In the genomic region with DNA sequence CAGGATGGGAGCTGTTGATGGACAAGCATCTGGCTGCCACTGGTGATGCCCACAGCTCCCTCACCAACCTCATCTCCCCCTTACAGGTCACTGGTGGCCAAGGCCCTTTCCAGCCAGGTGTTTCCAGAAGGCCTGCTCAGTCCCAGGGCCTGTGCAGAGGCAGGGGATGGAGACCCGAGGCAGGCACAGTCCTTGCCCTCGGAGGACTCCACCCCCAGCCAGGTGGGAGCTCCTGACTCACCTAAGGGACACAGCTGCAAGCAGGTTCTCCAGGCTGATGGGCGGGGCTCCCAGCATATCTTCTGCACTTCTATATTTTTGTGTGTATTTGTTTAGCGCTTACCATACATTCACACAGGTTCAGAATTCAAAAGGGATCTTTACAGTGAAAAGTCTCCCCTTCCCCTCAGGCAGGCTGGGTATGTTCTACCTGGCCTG, we compare ENCODE assay signal across 29 cellular contexts. TPM values are rescaled to one million over a fixed set of nuclear protein-coding genes. Genes with fewer than 3 reads are reported as not detected.
DNase-seq lines count a peak whose midpoint lies in the region; ATAC-seq and TF ChIP-seq lines count a peak whose summit lies in the region.
"Had no signal": no experiment of that assay in that cellular context is flagged by ENCODE, and none has a peak within 500 bp of the region (broad histone marks: within the 10 kb centered on the region; RNA-seq: fewer than 3 reads in every experiment).

No MANE protein-coding gene starts in this region.

- H3K79me2 ChIP-seq in osteoblast (ENCODE audit: insufficient read depth, low read length), result no peaks in the 10 kb centered on the region

- H3K9me3 ChIP-seq in osteoblast (ENCODE audit: low read depth, low read length), result no peaks in the 10 kb centered on the region
- no peaks in the 10 kb centered on the region for H3K9me3 ChIP-seq in T-helper 17 cell (ENCODE audit: control insufficient read depth, low read length, poor library complexity, severe bottlenecking)
- H3K9me3 ChIP-seq: breast epithelium, colonic mucosa, MG63, Peyer's patch, SJSA1, spleen had no signal

- no peak for TF ChIP-seq CTCF in epithelial cell of esophagus (IDR thresholded peaks at IDR 0.05; ENCODE audit: insufficient read depth, low read depth, low read length, missing control alignments)
- no peak for TF ChIP-seq CTCF in osteoblast (IDR thresholded peaks at IDR 0.05; ENCODE audit: extremely low read depth, low read depth, low read length)

- H3K27me3 Mint-ChIP-seq in activated T-cell treated with anti-CD3 and anti-CD28 coated beads, Interleukin-2, amount 50 U/mL, for 24 hours, result no peaks in the 10 kb centered on the region
- no peaks in the 10 kb centered on the region for H3K27me3 Mint-ChIP-seq in natural killer cell treated with Interleukin-12 subunit alpha and Interleukin-12 subunit beta and Interleukin-15 and Interleukin-18, amount 100 ng/mL, for 72 hours
- H3K27me3 Mint-ChIP-seq in T-helper 17 cell, result peaks cover 12% of the 10 kb centered on the region
- H3K27me3 Mint-ChIP-seq: type B pancreatic cell had no signal

- no peaks in the 10 kb centered on the region for H3K27me3 ChIP-seq in osteoblast (ENCODE audit: insufficient read depth, low read length)
- H3K27me3 ChIP-seq: breast epithelium, colonic mucosa, MG63, Peyer's patch, SJSA1, spleen had no signal

- ATAC-seq in HG03196 (IDR thresholded peaks at IDR 0.05; ENCODE audit: unreplicated experiment) (no peak), T-helper 17 cell (no peak)
- no peak for ATAC-seq in natural killer cell treated with Interleukin-12 subunit alpha and Interleukin-12 subunit beta and Interleukin-15 and Interleukin-18, amount 100 ng/mL, for 72 hours
- ATAC-seq: activated CD4-positive, CD25-positive, alpha-beta regulatory T cell treated with anti-CD3 and anti-CD28 coated beads, Interleukin-2, amount 50 U/mL, for 24 hours; CD8-positive, alpha-beta T cell had no signal

- no peaks in the 10 kb centered on the region for H3K4me1 ChIP-seq in osteoblast (ENCODE audit: insufficient read depth, low read length)
- H3K4me1 ChIP-seq: breast epithelium, colonic mucosa, Peyer's patch, spleen had no signal

- H3K9me3 Mint-ChIP-seq in activated T-cell treated with anti-CD3 and anti-CD28 coated beads, Interleukin-2, amount 50 U/mL, for 24 hours, result no peaks in the 10 kb centered on the region
- H3K9me3 Mint-ChIP-seq in natural killer cell treated with Interleukin-12 subunit alpha and Interleukin-12 subunit beta and Interleukin-15 and Interleukin-18, amount 100 ng/mL, for 72 hours, result no peaks in the 10 kb centered on the region
- H3K9me3 Mint-ChIP-seq: activated naive CD4-positive, alpha-beta T cell treated with anti-CD3 and anti-CD28 coated beads, Interleukin-2, amount 10 ng/mL, durations not matched to agents 7 days and 5 days; activated T-helper 1 cell treated with anti-CD3 and anti-CD28 coated beads, Interleukin-12 subunit alpha, Interleukin-12 subunit beta, Interleukin-2, Interleukin-4 antibody, amounts not matched to agents 30 ng/mL and 10 ng/mL and 1 ng/mL, durations not matched to agents 14 hours and 24 hours and 36 hours; CD8-positive, alpha-beta T cell; type B pancreatic cell had no signal

- H3K4me3 ChIP-seq in epithelial cell of esophagus (ENCODE audit: low read length) (no peak overlapping the region), osteoblast (ENCODE audit: insufficient read depth, low read length) (no peak overlapping the region)
- H3K4me3 ChIP-seq: colonic mucosa, MG63, Peyer's patch, SJSA1 had no signal

- no peak overlapping the region for H3K4me3 Mint-ChIP-seq in activated T-cell treated with anti-CD3 and anti-CD28 coated beads, Interleukin-2, amount 50 U/mL, for 24 hours
- H3K4me3 Mint-ChIP-seq in natural killer cell treated with Interleukin-12 subunit alpha and Interleukin-12 subunit beta and Interleukin-15 and Interleukin-18, amount 100 ng/mL, for 72 hours, result no peak overlapping the region
- H3K4me3 Mint-ChIP-seq in T-helper 17 cell, result no peak overlapping the region
- H3K4me3 Mint-ChIP-seq: activated naive CD4-positive, alpha-beta T cell treated with anti-CD3 and anti-CD28 coated beads, Interleukin-2, amount 10 ng/mL, durations not matched to agents 7 days and 5 days; activated T-helper 1 cell treated with anti-CD3 and anti-CD28 coated beads, Interleukin-12 subunit alpha, Interleukin-12 subunit beta, Interleukin-2, Interleukin-4 antibody, amounts not matched to agents 30 ng/mL and 10 ng/mL and 1 ng/mL, durations not matched to agents 14 hours and 24 hours and 36 hours; B cell; CD8-positive, alpha-beta T cell; type B pancreatic cell had no signal

- H3K27ac ChIP-seq in osteoblast (ENCODE audit: low read depth, low read length), result no peak overlapping the region
- H3K27ac ChIP-seq: breast epithelium, colonic mucosa, Peyer's patch, SJSA1, spleen had no signal

- H3K4me2 ChIP-seq in osteoblast (ENCODE audit: insufficient read depth, low read length), result peak overlapping the region; percentile 87

- peak overlapping the region; percentile 93 for H2AFZ ChIP-seq in osteoblast (ENCODE audit: low read length)

- no peaks in the 10 kb centered on the region for H4K20me1 ChIP-seq in osteoblast (ENCODE audit: insufficient read depth, low read length)

- no peaks in the 10 kb centered on the region for H3K36me3 Mint-ChIP-seq in activated T-cell treated with anti-CD3 and anti-CD28 coated beads, Interleukin-2, amount 50 U/mL, for 24 hours (ENCODE audit: low read depth)
- H3K36me3 Mint-ChIP-seq in natural killer cell treated with Interleukin-12 subunit alpha and Interleukin-12 subunit beta and Interleukin-15 and Interleukin-18, amount 100 ng/mL, for 72 hours, result no peaks in the 10 kb centered on the region
- no peaks in the 10 kb centered on the region for H3K36me3 Mint-ChIP-seq in T-helper 17 cell (ENCODE audit: low read depth)
- H3K36me3 Mint-ChIP-seq: activated naive CD4-positive, alpha-beta T cell treated with anti-CD3 and anti-CD28 coated beads, Interleukin-2, amount 10 ng/mL, durations not matched to agents 7 days and 5 days; CD8-positive, alpha-beta T cell; type B pancreatic cell had no signal

- H3K27ac Mint-ChIP-seq in activated T-cell treated with anti-CD3 and anti-CD28 coated beads, Interleukin-2, amount 50 U/mL, for 24 hours, result no peak overlapping the region
- H3K27ac Mint-ChIP-seq in natural killer cell treated with Interleukin-12 subunit alpha and Interleukin-12 subunit beta and Interleukin-15 and Interleukin-18, amount 100 ng/mL, for 72 hours, result no peak overlapping the region
- no peak overlapping the region for H3K27ac Mint-ChIP-seq in T-helper 17 cell
- H3K27ac Mint-ChIP-seq: activated T-helper 1 cell treated with anti-CD3 and anti-CD28 coated beads, Interleukin-12 subunit alpha, Interleukin-12 subunit beta, Interleukin-2, Interleukin-4 antibody, amounts not matched to agents 30 ng/mL and 10 ng/mL and 1 ng/mL, durations not matched to agents 14 hours and 24 hours and 36 hours; B cell; CD8-positive, alpha-beta T cell; type B pancreatic cell had no signal

- DNase-seq in COLO668 (lab: John Stamatoyannopoulos, UW; ENCODE audit: unreplicated experiment) (peak; percentile 40), NCI-H510A (lab: John Stamatoyannopoulos, UW) (peak; percentile 86), epithelial cell of esophagus (ENCODE audit: low read depth) (peak; percentile 67), osteoblast (ENCODE audit: insufficient read length, low spot score, missing footprints) (no peak), T-helper 17 cell (no peak)
- no peak for DNase-seq in activated T-cell treated with anti-CD3 and anti-CD28 coated beads, Interleukin-2, amount 50 U/mL, for 24 hours
- no peak for DNase-seq in natural killer cell treated with Interleukin-12 subunit alpha and Interleukin-12 subunit beta and Interleukin-15 and Interleukin-18, amount 100 ng/mL, for 72 hours (ENCODE audit: low spot score)
- DNase-seq: activated CD4-positive, alpha-beta T cell treated with anti-CD3 and anti-CD28 coated beads, Interleukin-2, amount 50 U/mL, for 48 hours; activated naive CD4-positive, alpha-beta T cell treated with anti-CD3 and anti-CD28 coated beads, Interleukin-2, amount 10 ng/mL, durations not matched to agents 7 days and 5 days; CD8-positive, alpha-beta T cell; colonic mucosa; effector memory CD4-positive, alpha-beta T cell; erythroblast; foreskin fibroblast; KBM-7; mesenchymal stem cell; MG63; spleen had no signal

- H3K36me3 ChIP-seq in osteoblast (ENCODE audit: insufficient read depth, low read length), result no peaks in the 10 kb centered on the region
- H3K36me3 ChIP-seq: breast epithelium, colonic mucosa, MG63, Peyer's patch, SJSA1, spleen had no signal

- H3K4me1 Mint-ChIP-seq in activated T-cell treated with anti-CD3 and anti-CD28 coated beads, Interleukin-2, amount 50 U/mL, for 24 hours (ENCODE audit: low read depth), result peaks cover 2% of the 10 kb centered on the region
- peaks cover 0 to 3% of the 10 kb centered on the region in 2 donors for H3K4me1 Mint-ChIP-seq in natural killer cell treated with Interleukin-12 subunit alpha and Interleukin-12 subunit beta and Interleukin-15 and Interleukin-18, amount 100 ng/mL, for 72 hours (ENCODE audit: low read depth in 2 of 2)
- H3K4me1 Mint-ChIP-seq in T-helper 17 cell, result peaks cover 2% of the 10 kb centered on the region
- H3K4me1 Mint-ChIP-seq: activated naive CD4-positive, alpha-beta T cell treated with anti-CD3 and anti-CD28 coated beads, Interleukin-2, amount 10 ng/mL, durations not matched to agents 7 days and 5 days; B cell had no signal

RNA-seq across cellular contexts. Expression of gene PRPH2, which starts 17.4 kb away (rescaled TPM):
- total RNA-seq in osteoblast, result 3.3 and 3.8 TPM in 2 replicates
- under 1 TPM in 1 of 2 donors, not detected in 1; 0.10 TPM for total RNA-seq in natural killer cell treated with Interleukin-12 subunit alpha and Interleukin-12 subunit beta and Interleukin-15 and Interleukin-18, amount 100 ng/mL, for 72 hours
- not detected for total RNA-seq in T-helper 17 cell
- total RNA-seq: activated T-helper 1 cell treated with anti-CD3 and anti-CD28 coated beads, Interleukin-12 subunit alpha, Interleukin-12 subunit beta, Interleukin-2, Interleukin-4 antibody, amounts not matched to agents 30 ng/mL and 10 ng/mL and 1 ng/mL, durations not matched to agents 14 hours and 24 hours and 36 hours; CD8-positive, alpha-beta T cell; left lobe of liver; NCI-H460; SJSA1; T-helper 1 cell treated with Interleukin-12 subunit alpha and Interleukin-12 subunit beta and Interleukin-4 antibody, amounts not matched to agents 30 ng/mL and 1 ng/mL, for 36 hours had no signal

RNA-seq across cellular contexts. Expression of gene TBCC, which starts 40.9 kb away (rescaled TPM):
- total RNA-seq in osteoblast, result 30.9 and 33.7 TPM in 2 replicates
- 10 to 100 TPM; 28.8 to 32.6 TPM for total RNA-seq in natural killer cell treated with Interleukin-12 subunit alpha and Interleukin-12 subunit beta and Interleukin-15 and Interleukin-18, amount 100 ng/mL, for 72 hours
- total RNA-seq in T-helper 17 cell, result 10 to 100 TPM; 71.5 to 73.2 TPM

Comparison
In these comparisons a context has a peak if more than half of its experiments do, and no peak if none do; other contexts are left out.
1. DNase-seq: peak in COLO668 (single experiment), NCI-H510A (single experiment) and epithelial cell of esophagus (single experiment); none in osteoblast (single experiment), activated T-cell treated with anti-CD3 and anti-CD28 coated beads, Interleukin-2, amount 50 U/mL, for 24 hours (single experiment), natural killer cell treated with Interleukin-12 subunit alpha and Interleukin-12 subunit beta and Interleukin-15 and Interleukin-18, amount 100 ng/mL, for 72 hours (single experiment) and T-helper 17 cell (0 of 3).